In the genomic region with DNA sequence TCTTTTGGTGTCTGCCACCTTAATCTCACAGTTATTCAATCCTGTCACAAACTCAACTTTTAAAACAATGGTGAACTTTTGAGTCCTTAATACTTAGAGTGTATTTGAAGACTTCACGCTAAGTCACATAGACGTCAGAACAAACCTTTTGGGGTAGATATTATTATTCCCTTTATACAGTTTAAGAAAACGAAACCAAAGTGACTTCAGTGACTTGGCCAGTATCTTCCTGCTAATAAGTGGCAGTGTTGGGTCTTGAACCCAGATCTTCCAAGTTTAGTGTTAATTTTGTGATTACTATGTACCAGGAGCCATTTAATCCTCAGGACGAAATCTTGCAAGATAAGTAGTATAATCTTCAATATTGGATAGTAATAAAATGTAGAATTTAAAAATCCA, we compare ENCODE assay signal across 8 cellular contexts. TPM values are rescaled to one million over a fixed set of nuclear protein-coding genes. Genes with fewer than 3 reads are reported as not detected.
DNase-seq lines count a peak whose midpoint lies in the region; ATAC-seq and TF ChIP-seq lines count a peak whose summit lies in the region.

No MANE protein-coding gene starts in this region.

- no peaks in the 10 kb centered on the region for H3K9me3 ChIP-seq in PC-9 (ENCODE audit: insufficient read depth, low read depth)
- no peaks in the 10 kb centered on the region for H3K9me3 ChIP-seq in esophagus (ENCODE audit: control insufficient read depth in 2 of 2, insufficient read depth in 1 of 2, low read depth in 1 of 2, low read length in 1 of 2)
- H3K9me3 ChIP-seq in sigmoid colon = no peaks in the 10 kb centered on the region

- TF ChIP-seq CTCF in GM12875 (IDR thresholded peaks at IDR 0.05; ENCODE audit: borderline replicate concordance, insufficient read depth, low read depth, low read length) (no peak), GM23338 (conservative IDR thresholded peaks at IDR 0.05; ENCODE audit: low read depth in 2 of 2) (no peak), PC-9 (conservative IDR thresholded peaks at IDR 0.05) (no peak), sigmoid colon (IDR thresholded peaks at IDR 0.05) (no peak)

- no peak for ATAC-seq in GM23338

- DNase-seq in GM23338 (ENCODE audit: low spot score) (peak; percentile 7), PC-9 (no peak), sigmoid colon (no peak), hepatic stellate cell (ENCODE audit: low spot score) (no peak), inferior parietal cortex (ENCODE audit: extremely low spot score) (no peak)
- DNase-seq in activated CD4-positive, CD25-positive, alpha-beta regulatory T cell (lab: John Stamatoyannopoulos, UW) = no peak

- peaks cover 2% of the 10 kb centered on the region; the same call in 2 of the 3 replicates for H3K9me3 Mint-ChIP-seq in GM23338

- TF ChIP-seq POLR2A in sigmoid colon (IDR thresholded peaks at IDR 0.05) = no peak

- POLR2A ChIA-PET in PC-9 (lab: Charles Lee; ENCODE audit: unreplicated experiment) = interaction anchor here (0.6 to 1.0 kb wide), 2 partner anchors 79 to 712 kb away, joined by 4 to 5 read pairs; a partner anchor contains a TSS

- H3K4me1 ChIP-seq in GM23338 (ENCODE audit: insufficient read depth) (no peaks in the 10 kb centered on the region), PC-9 (replicated peaks; ENCODE audit: insufficient read depth) (peaks cover 13% of the 10 kb centered on the region), esophagus (ENCODE audit: control insufficient read depth in 2 of 2, insufficient read depth in 2 of 2, low read length in 1 of 2) (no peaks in the 10 kb centered on the region), sigmoid colon (peaks cover 0 to 16% (median 6%) of the 10 kb centered on the region in 4 donors)

- intact Hi-C loops in PC-9 (cut with micrococcal nuclease; ENCODE audit: unreplicated experiment) (no loop called here), sigmoid colon (cut with DNase I) (loop anchor here (5.0 to 10.0 kb wide), 2 partner anchors 80 to 123 kb away; a partner anchor contains a TSS)

- H3K4me2 ChIP-seq in GM23338 (peak overlapping the region; percentile 83), PC-9 (peak overlapping the region; percentile 89)

- peak overlapping the region; percentile 92 for H3K4me3 Mint-ChIP-seq in GM23338

- TF ChIP-seq EP300 in sigmoid colon (IDR thresholded peaks at IDR 0.05) = no peak

- H3F3A ChIP-seq in GM23338 (replicated peaks; ENCODE audit: low read depth) (no peaks in the 10 kb centered on the region), PC-9 (ENCODE audit: insufficient read depth, low read depth) (no peaks in the 10 kb centered on the region; the same call in 1 of the 2 replicates)

- BruUV-seq in PC-9 (replicated peaks; lab: Mats Ljungman, UMichigan) = no TSS peak

- H3K9me2 ChIP-seq in GM23338 (ENCODE audit: insufficient read depth) = peaks cover 4% of the 10 kb centered on the region; the same call in 1 of the 2 replicates
- H3K9me2 ChIP-seq in PC-9 (ENCODE audit: insufficient read depth) = no peaks in the 10 kb centered on the region; the same call in 1 of the 2 replicates

- H3K4me3 ChIP-seq in GM12875 (ENCODE audit: low read depth, low read length) (peak overlapping the region; percentile 68), GM23338 (peak overlapping the region; percentile 64), PC-9 (peak overlapping the region; percentile 87), esophagus (ENCODE audit: low read depth in 1 of 2, low read length in 2 of 2) (peak overlapping the region; percentile 74 to 80), sigmoid colon (peak overlapping the region; percentile 67 to 97 (median 78))

- peaks cover 11% of the 10 kb centered on the region for H3K27me3 Mint-ChIP-seq in GM23338 (ENCODE audit: insufficient read depth, low read depth, poor library complexity)

- H3K27ac ChIP-seq in GM23338 (ENCODE audit: low read depth) = peak overlapping the region; percentile 72; the same call in 1 of the 2 replicates
- peak overlapping the region; percentile 66 for H3K27ac ChIP-seq in PC-9
- H3K27ac ChIP-seq in esophagus (ENCODE audit: low read depth in 2 of 2, low read length in 1 of 2) = peak overlapping the region; percentile 87 to 91
- H3K27ac ChIP-seq in sigmoid colon = peak overlapping the region; percentile 82 to 95 (median 84)

- H3K27me3 ChIP-seq in GM23338 (ENCODE audit: insufficient read depth) (peaks cover 21% of the 10 kb centered on the region), PC-9 (ENCODE audit: insufficient read depth, low read depth) (no peaks in the 10 kb centered on the region), esophagus (ENCODE audit: control insufficient read depth in 1 of 2, insufficient read depth in 2 of 2, low read length in 2 of 2) (no peaks in the 10 kb centered on the region), sigmoid colon (no peaks in the 10 kb centered on the region)

- H3K27ac Mint-ChIP-seq in GM23338 = peak overlapping the region; percentile 65; the same call in 1 of the 2 replicates

- H3K36me3 Mint-ChIP-seq in GM23338 (ENCODE audit: low read depth) = peaks cover 6% of the 10 kb centered on the region; the same call in 1 of the 3 replicates

- WGBS in esophagus, 2 donors = 11 to 13% methylated on average over 4 of the region's 4 CpGs
- WGBS in sigmoid colon, 2 donors = 4 to 21% methylated on average over 4 of the region's 4 CpGs

- H4K20me1 ChIP-seq in GM23338 (replicated peaks; ENCODE audit: insufficient read depth) (no peaks in the 10 kb centered on the region), PC-9 (ENCODE audit: insufficient read depth) (no peaks in the 10 kb centered on the region)

- CTCF ChIA-PET in PC-9 (lab: Charles Lee) = no interaction called here

- H3K4me1 Mint-ChIP-seq in GM23338 = peaks cover 3% of the 10 kb centered on the region; the same call in 1 of the 3 replicates

- H3K79me2 ChIP-seq in GM23338 (replicated peaks; ENCODE audit: insufficient read depth) (peaks cover 40% of the 10 kb centered on the region), PC-9 (ENCODE audit: low read depth) (peaks cover 30% of the 10 kb centered on the region)

- peak overlapping the region; percentile 95 for H2AFZ ChIP-seq in GM23338
- H2AFZ ChIP-seq in PC-9 = peak overlapping the region; percentile 98

- H3K36me3 ChIP-seq in GM23338 (ENCODE audit: insufficient read depth) = peaks cover 3% of the 10 kb centered on the region; the same call in 1 of the 2 replicates
- 0 out of 2 replicates have a peak, but pooled peaks cover 6% of the 10 kb centered on the region for H3K36me3 ChIP-seq in PC-9 (ENCODE audit: low read depth)
- H3K36me3 ChIP-seq in esophagus (ENCODE audit: control insufficient read depth in 2 of 2, insufficient read depth in 2 of 2, low read length in 1 of 2) = no peaks in the 10 kb centered on the region
- peaks cover 0 to 9% (median 6%) of the 10 kb centered on the region in 4 donors for H3K36me3 ChIP-seq in sigmoid colon

TF ChIP-seq in GM23338, 12 proteins besides CTCF, POLR2A, EP300 and RAD21:
- TF ChIP-seq JUNB (IDR thresholded peaks at IDR 0.05; ENCODE audit: unreplicated experiment) (no peak), POLR2AphosphoS5 (IDR thresholded peaks at IDR 0.05; ENCODE audit: low read depth) (no peak), ZNF331 (CRISPR knock-in tag; IDR thresholded peaks at IDR 0.05; ENCODE audit: low read depth) (no peak), CREB1 (CRISPR knock-in tag; IDR thresholded peaks at IDR 0.05; ENCODE audit: low read depth) (no peak), NANOG (IDR thresholded peaks at IDR 0.05; ENCODE audit: borderline replicate concordance) (no peak)
- TF ChIP-seq, protein P1, sequence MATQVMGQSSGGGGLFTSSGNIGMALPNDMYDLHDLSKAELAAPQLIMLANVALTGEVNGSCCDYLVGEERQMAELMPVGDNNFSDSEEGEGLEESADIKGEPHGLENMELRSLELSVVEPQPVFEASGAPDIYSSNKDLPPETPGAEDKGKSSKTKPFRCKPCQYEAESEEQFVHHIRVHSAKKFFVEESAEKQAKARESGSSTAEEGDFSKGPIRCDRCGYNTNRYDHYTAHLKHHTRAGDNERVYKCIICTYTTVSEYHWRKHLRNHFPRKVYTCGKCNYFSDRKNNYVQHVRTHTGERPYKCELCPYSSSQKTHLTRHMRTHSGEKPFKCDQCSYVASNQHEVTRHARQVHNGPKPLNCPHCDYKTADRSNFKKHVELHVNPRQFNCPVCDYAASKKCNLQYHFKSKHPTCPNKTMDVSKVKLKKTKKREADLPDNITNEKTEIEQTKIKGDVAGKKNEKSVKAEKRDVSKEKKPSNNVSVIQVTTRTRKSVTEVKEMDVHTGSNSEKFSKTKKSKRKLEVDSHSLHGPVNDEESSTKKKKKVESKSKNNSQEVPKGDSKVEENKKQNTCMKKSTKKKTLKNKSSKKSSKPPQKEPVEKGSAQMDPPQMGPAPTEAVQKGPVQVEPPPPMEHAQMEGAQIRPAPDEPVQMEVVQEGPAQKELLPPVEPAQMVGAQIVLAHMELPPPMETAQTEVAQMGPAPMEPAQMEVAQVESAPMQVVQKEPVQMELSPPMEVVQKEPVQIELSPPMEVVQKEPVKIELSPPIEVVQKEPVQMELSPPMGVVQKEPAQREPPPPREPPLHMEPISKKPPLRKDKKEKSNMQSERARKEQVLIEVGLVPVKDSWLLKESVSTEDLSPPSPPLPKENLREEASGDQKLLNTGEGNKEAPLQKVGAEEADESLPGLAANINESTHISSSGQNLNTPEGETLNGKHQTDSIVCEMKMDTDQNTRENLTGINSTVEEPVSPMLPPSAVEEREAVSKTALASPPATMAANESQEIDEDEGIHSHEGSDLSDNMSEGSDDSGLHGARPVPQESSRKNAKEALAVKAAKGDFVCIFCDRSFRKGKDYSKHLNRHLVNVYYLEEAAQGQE (IDR thresholded peaks at IDR 0.05; ENCODE audit: unreplicated experiment) = no peak

RNA-seq across cellular contexts. Expression of a gene that starts 0.7 kb away (rescaled TPM):
- 16.5 and 25.8 TPM in 2 replicates for total RNA-seq in GM23338 (2014; rRNA removed; shearing (Covaris generic))
- 5.7 and 7.4 TPM in 2 replicates for polyA plus RNA-seq in GM23338 (2016; fragmentation: Nextera tagmentation; extraction: Ambion mirVana)
- 13.0 and 15.0 TPM in 2 replicates for total RNA-seq in PC-9 (2021)
- 1 to 10 TPM; 3.4 to 8.7 TPM for polyA plus RNA-seq in esophagus
- 10 to 100 TPM; 18.2 to 31.0 (median 20.6) TPM for total RNA-seq in sigmoid colon
- 1 to 10 TPM; 1.8 to 6.3 (median 2.4) TPM for polyA plus RNA-seq in sigmoid colon
